In genomic region chr20:5156670-5157448, GRCh38 we compare ENCODE assay signal across 1 cellular context.
TF ChIP-seq lines count a peak whose summit lies in the region.

No MANE protein-coding gene starts in this region.

TF ChIP-seq in HepG2, 621 proteins besides CTCF, POLR2A, EP300 and RAD21 (continued from another document):
- no peak for TF ChIP-seq DBP (CRISPR knock-in tag; IDR thresholded peaks at IDR 0.05; ENCODE audit: not compliant biosample characterization)
- no peak for TF ChIP-seq HNRNPLL (IDR thresholded peaks at IDR 0.05; ENCODE audit: low read depth, low read length, poor library complexity, severe bottlenecking)
- TF ChIP-seq ZNF7 (CRISPR knock-in tag; IDR thresholded peaks at IDR 0.05): peak; percentile 95
- TF ChIP-seq POLR2G (IDR thresholded peaks at IDR 0.05; ENCODE audit: low read depth, low read length): no peak
- TF ChIP-seq ZNF775 (CRISPR knock-in tag; IDR thresholded peaks at IDR 0.05; ENCODE audit: borderline replicate concordance): no peak
- no peak for TF ChIP-seq CHD2 (IDR thresholded peaks at IDR 0.05; ENCODE audit: low read depth, low read length)
- no peak for TF ChIP-seq GZF1 (CRISPR knock-in tag; IDR thresholded peaks at IDR 0.05)
- TF ChIP-seq ZNF644 (CRISPR knock-in tag; IDR thresholded peaks at IDR 0.05; ENCODE audit: low read depth): peak; percentile 89
- TF ChIP-seq NFAT5 (CRISPR knock-in tag; IDR thresholded peaks at IDR 0.05): no peak
- TF ChIP-seq ZNF3 (CRISPR knock-in tag; IDR thresholded peaks at IDR 0.05): no peak
- peak; percentile 81; the same call in 1 of the 2 replicates for TF ChIP-seq HNF1B (CRISPR knock-in tag; IDR thresholded peaks at IDR 0.05)
- no peak for TF ChIP-seq ZBTB7B (CRISPR knock-in tag; IDR thresholded peaks at IDR 0.05)
- TF ChIP-seq FOXP4 (CRISPR knock-in tag; IDR thresholded peaks at IDR 0.05): no peak
- peak; percentile 30; the same call in 1 of the 2 replicates for TF ChIP-seq ZMYM3 (CRISPR knock-in tag; IDR thresholded peaks at IDR 0.05)
- no peak for TF ChIP-seq MAFG (CRISPR knock-in tag; IDR thresholded peaks at IDR 0.05)
- TF ChIP-seq ZNF329 (CRISPR knock-in tag; IDR thresholded peaks at IDR 0.05; ENCODE audit: low read depth): peak; percentile 93
- TF ChIP-seq ZMAT5 (CRISPR knock-in tag; IDR thresholded peaks at IDR 0.05; ENCODE audit: borderline replicate concordance, low read depth): no peak
- no peak for TF ChIP-seq ZSCAN30 (CRISPR knock-in tag; IDR thresholded peaks at IDR 0.05)
- no peak for TF ChIP-seq STAT6 (CRISPR knock-in tag; IDR thresholded peaks at IDR 0.05; ENCODE audit: borderline replicate concordance)
- TF ChIP-seq ZNF354B (CRISPR knock-in tag; IDR thresholded peaks at IDR 0.05): no peak
- no peak for TF ChIP-seq NRL (CRISPR knock-in tag; IDR thresholded peaks at IDR 0.05; ENCODE audit: borderline replicate concordance)
- TF ChIP-seq ZNF121 (CRISPR knock-in tag; IDR thresholded peaks at IDR 0.05): no peak
- no peak for TF ChIP-seq RELA (CRISPR knock-in tag; IDR thresholded peaks at IDR 0.05)
- peak; percentile 56; the same call in 1 of the 2 replicates for TF ChIP-seq MIER3 (CRISPR knock-in tag; IDR thresholded peaks at IDR 0.05; ENCODE audit: borderline replicate concordance)
- TF ChIP-seq SRSF4 (IDR thresholded peaks at IDR 0.05; ENCODE audit: low read depth, low read length, poor library complexity, severe bottlenecking): no peak
- TF ChIP-seq ZNF350 (CRISPR knock-in tag; IDR thresholded peaks at IDR 0.05; ENCODE audit: borderline replicate concordance, low read depth): no peak
- no peak for TF ChIP-seq AKAP8 (CRISPR knock-in tag; IDR thresholded peaks at IDR 0.05)
- TF ChIP-seq AKNA (CRISPR knock-in tag; IDR thresholded peaks at IDR 0.05; ENCODE audit: borderline replicate concordance): no peak
- peak; percentile 3; the same call in 1 of the 2 replicates for TF ChIP-seq ZNF292 (CRISPR knock-in tag; IDR thresholded peaks at IDR 0.05; ENCODE audit: borderline replicate concordance, low read depth)
TF ChIP-seq in HepG2: peak in this region for 96.
